8 cellular contexts compared by ENCODE assay signal in the genomic region with DNA sequence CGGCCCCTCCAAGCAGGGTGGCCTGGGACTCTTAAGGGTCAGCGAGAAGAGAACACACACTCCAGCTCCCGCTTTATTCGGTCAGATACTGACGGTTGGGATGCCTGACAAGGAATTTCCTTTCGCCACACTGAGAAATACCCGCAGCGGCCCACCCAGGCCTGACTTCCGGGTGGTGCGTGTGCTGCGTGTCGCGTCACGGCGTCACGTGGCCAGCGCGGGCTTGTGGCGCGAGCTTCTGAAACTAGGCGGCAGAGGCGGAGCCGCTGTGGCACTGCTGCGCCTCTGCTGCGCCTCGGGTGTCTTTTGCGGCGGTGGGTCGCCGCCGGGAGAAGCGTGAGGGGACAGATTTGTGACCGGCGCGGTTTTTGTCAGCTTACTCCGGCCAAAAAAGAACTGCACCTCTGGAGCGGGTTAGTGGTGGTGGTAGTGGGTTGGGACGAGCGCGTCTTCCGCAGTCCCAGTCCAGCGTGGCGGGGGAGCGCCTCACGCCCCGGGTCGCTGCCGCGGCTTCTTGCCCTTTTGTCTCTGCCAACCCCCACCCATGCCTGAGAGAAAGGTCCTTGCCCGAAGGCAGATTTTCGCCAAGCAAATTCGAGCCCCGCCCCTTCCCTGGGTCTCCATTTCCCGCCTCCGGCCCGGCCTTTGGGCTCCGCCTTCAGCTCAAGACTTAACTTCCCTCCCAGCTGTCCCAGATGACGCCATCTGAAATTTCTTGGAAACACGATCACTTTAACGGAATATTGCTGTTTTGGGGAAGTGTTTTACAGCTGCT. TPM values are rescaled to one million over a fixed set of nuclear protein-coding genes. Genes with fewer than 3 reads are reported as not detected.
DNase-seq lines count a peak whose midpoint lies in the region; ATAC-seq and TF ChIP-seq lines count a peak whose summit lies in the region.

A gene with protein sequence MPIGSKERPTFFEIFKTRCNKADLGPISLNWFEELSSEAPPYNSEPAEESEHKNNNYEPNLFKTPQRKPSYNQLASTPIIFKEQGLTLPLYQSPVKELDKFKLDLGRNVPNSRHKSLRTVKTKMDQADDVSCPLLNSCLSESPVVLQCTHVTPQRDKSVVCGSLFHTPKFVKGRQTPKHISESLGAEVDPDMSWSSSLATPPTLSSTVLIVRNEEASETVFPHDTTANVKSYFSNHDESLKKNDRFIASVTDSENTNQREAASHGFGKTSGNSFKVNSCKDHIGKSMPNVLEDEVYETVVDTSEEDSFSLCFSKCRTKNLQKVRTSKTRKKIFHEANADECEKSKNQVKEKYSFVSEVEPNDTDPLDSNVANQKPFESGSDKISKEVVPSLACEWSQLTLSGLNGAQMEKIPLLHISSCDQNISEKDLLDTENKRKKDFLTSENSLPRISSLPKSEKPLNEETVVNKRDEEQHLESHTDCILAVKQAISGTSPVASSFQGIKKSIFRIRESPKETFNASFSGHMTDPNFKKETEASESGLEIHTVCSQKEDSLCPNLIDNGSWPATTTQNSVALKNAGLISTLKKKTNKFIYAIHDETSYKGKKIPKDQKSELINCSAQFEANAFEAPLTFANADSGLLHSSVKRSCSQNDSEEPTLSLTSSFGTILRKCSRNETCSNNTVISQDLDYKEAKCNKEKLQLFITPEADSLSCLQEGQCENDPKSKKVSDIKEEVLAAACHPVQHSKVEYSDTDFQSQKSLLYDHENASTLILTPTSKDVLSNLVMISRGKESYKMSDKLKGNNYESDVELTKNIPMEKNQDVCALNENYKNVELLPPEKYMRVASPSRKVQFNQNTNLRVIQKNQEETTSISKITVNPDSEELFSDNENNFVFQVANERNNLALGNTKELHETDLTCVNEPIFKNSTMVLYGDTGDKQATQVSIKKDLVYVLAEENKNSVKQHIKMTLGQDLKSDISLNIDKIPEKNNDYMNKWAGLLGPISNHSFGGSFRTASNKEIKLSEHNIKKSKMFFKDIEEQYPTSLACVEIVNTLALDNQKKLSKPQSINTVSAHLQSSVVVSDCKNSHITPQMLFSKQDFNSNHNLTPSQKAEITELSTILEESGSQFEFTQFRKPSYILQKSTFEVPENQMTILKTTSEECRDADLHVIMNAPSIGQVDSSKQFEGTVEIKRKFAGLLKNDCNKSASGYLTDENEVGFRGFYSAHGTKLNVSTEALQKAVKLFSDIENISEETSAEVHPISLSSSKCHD (N-terminal part only) (plus strand): TSS at position 254 of the 775 bp plus-strand sequence. CDS start 953 bp downstream, outside the sequence.
A gene with protein sequence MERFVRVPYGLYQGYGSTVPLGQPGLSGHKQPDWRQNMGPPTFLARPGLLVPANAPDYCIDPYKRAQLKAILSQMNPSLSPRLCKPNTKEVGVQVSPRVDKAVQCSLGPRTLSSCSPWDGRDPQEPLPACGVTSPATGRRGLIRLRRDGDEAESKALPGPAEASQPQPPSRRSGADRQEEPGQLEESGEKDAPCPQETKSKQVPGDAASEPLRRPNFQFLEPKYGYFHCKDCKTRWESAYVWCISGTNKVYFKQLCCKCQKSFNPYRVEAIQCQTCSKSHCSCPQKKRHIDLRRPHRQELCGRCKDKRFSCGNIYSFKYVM (minus strand): TSS at position 109 of the 775 bp plus-strand sequence. CDS start 3,438 bp downstream, outside the sequence.

- peak within 1 kb of the TSS; percentile 93 to 96 for H3K4me3 Mint-ChIP-seq in CD14-positive monocyte
- peak within 1 kb of the TSS; percentile 95 for H3K4me3 Mint-ChIP-seq in activated CD4-positive, alpha-beta memory T cell treated with anti-CD3 and anti-CD28 coated beads, Interleukin-2, amount 10 ng/mL, durations not matched to agents 7 days and 5 days

- peaks cover 3 to 6% of the 10 kb centered on the region in 2 donors for H3K36me3 Mint-ChIP-seq in CD14-positive monocyte
- H3K36me3 Mint-ChIP-seq in activated CD4-positive, alpha-beta memory T cell treated with anti-CD3 and anti-CD28 coated beads, Interleukin-2, amount 10 ng/mL, durations not matched to agents 7 days and 5 days (ENCODE audit: low read depth) = peaks cover 25% of the 10 kb centered on the region

- CTCF ChIA-PET in activated CD4-positive, alpha-beta memory T cell treated with anti-CD3 and anti-CD28 coated beads, Interleukin-2, amount 10 ng/mL, durations not matched to agents 7 days and 5 days (lab: Charles Lee) = interaction anchor here (0.8 to 3.4 kb wide), 11 partner anchors 8 to 406 kb away, joined by 3 to 17 read pairs (median 4); no protein-coding TSS in a partner anchor

- ATAC-seq in GM19328 (IDR thresholded peaks at IDR 0.05; ENCODE audit: unreplicated experiment) = peak; percentile 92
- peak; percentile 92 for ATAC-seq in HG03460 (IDR thresholded peaks at IDR 0.05; ENCODE audit: unreplicated experiment)
- ATAC-seq in lower lobe of right lung = peak; percentile 98 to 99

- H3K27ac Mint-ChIP-seq in CD14-positive monocyte = peak within 1 kb of the TSS; percentile 99 to 100 (median 100)
- peak within 1 kb of the TSS; percentile 98 for H3K27ac Mint-ChIP-seq in activated CD4-positive, alpha-beta memory T cell treated with anti-CD3 and anti-CD28 coated beads, Interleukin-2, amount 10 ng/mL, durations not matched to agents 7 days and 5 days

- H3K9me3 ChIP-seq in duodenal mucosa (ENCODE audit: control insufficient read depth in 1 of 2, low read length in 2 of 2) (no peaks in the 10 kb centered on the region), lower lobe of right lung (no peaks in the 10 kb centered on the region)

- peak within 1 kb of the TSS; percentile 95 for H3K27ac ChIP-seq in duodenal mucosa (ENCODE audit: low read depth, low read length)
- H3K27ac ChIP-seq in lower lobe of right lung = peak within 1 kb of the TSS; percentile 97

- DNase-seq in CD14-positive monocyte (ENCODE audit: low spot score) (peak; percentile 90), NCI-H82 treated with DMSO at 0.1 percent for 48 hours (lab: John Stamatoyannopoulos, UW; ENCODE audit: unreplicated experiment) (peak; percentile 59), lower lobe of right lung (peak; percentile 96)
- peak; percentile 92 for DNase-seq in activated CD4-positive, alpha-beta memory T cell treated with anti-CD3 and anti-CD28 coated beads, Interleukin-2, amount 10 ng/mL, durations not matched to agents 7 days and 5 days
- DNase-seq in stimulated activated CD4-positive, alpha-beta T cell treated with anti-CD3 and anti-CD28 coated beads, Interleukin-4, amount 100 ng/mL, for 48 hours (ENCODE audit: low read depth in 2 of 2) = peak; percentile 77 to 86

- H3K9me3 Mint-ChIP-seq in CD14-positive monocyte = peaks cover 0 to 3% (median 0%) of the 10 kb centered on the region in 7 donors
- no peaks in the 10 kb centered on the region for H3K9me3 Mint-ChIP-seq in activated CD4-positive, alpha-beta memory T cell treated with anti-CD3 and anti-CD28 coated beads, Interleukin-2, amount 10 ng/mL, durations not matched to agents 7 days and 5 days

- intact Hi-C loops in CD14-positive monocyte (cut with micrococcal nuclease) = loop anchor here in 1 of 2 donors (10.0 kb wide), 2 partner anchors 109 to 1229 kb away; partner anchors contain the start of gene N4BP2L1
- intact Hi-C loops in lower lobe of right lung (cut with DNase I) = loop anchor here (10.0 kb wide), 1 partner anchor 401 kb away; no protein-coding TSS in a partner anchor

- H3K27me3 ChIP-seq in duodenal mucosa (ENCODE audit: control insufficient read depth in 1 of 2, insufficient read depth in 2 of 2, low read length in 2 of 2) (no peaks in the 10 kb centered on the region), lower lobe of right lung (ENCODE audit: low read depth) (no peaks in the 10 kb centered on the region)

- peak within 1 kb of the TSS; percentile 94 to 95 for H3K9ac ChIP-seq in duodenal mucosa (ENCODE audit: low read depth in 1 of 2, low read length in 2 of 2)

- H3K36me3 ChIP-seq in duodenal mucosa (ENCODE audit: control insufficient read depth in 1 of 2, insufficient read depth in 2 of 2, low read length in 2 of 2) = peaks cover 0 to 3% of the 10 kb centered on the region in 2 donors
- H3K36me3 ChIP-seq in lower lobe of right lung = no peaks in the 10 kb centered on the region

- H3K4me3 ChIP-seq in duodenal mucosa (ENCODE audit: low read depth in 1 of 2, low read length in 2 of 2) (peak within 1 kb of the TSS; percentile 82 to 99), lower lobe of right lung (peak within 1 kb of the TSS; percentile 91)

- H3K4me1 Mint-ChIP-seq in CD14-positive monocyte = peaks cover 25% of the 10 kb centered on the region
- H3K4me1 Mint-ChIP-seq in activated CD4-positive, alpha-beta memory T cell treated with anti-CD3 and anti-CD28 coated beads, Interleukin-2, amount 10 ng/mL, durations not matched to agents 7 days and 5 days = peaks cover 43% of the 10 kb centered on the region

- POLR2A ChIA-PET in activated CD4-positive, alpha-beta memory T cell treated with anti-CD3 and anti-CD28 coated beads, Interleukin-2, amount 10 ng/mL, durations not matched to agents 7 days and 5 days (lab: Charles Lee) = interaction anchor here (0.6 to 5.2 kb wide), 68 partner anchors 8 to 1698 kb away, joined by 3 to 121 read pairs (median 4); partner anchors contain the start of genes FRY, N4BP2L1, N4BP2L2 and PDS5B

- H3K4me1 ChIP-seq in duodenal mucosa (ENCODE audit: control insufficient read depth in 1 of 2, insufficient read depth in 2 of 2, low read length in 2 of 2) = peaks cover 0 to 13% of the 10 kb centered on the region in 2 donors
- H3K4me1 ChIP-seq in lower lobe of right lung = no peaks in the 10 kb centered on the region

- peaks cover 0 to 3% (median 0%) of the 10 kb centered on the region in 3 donors for H3K27me3 Mint-ChIP-seq in CD14-positive monocyte (ENCODE audit: low read depth in 3 of 3)
- no peaks in the 10 kb centered on the region for H3K27me3 Mint-ChIP-seq in activated CD4-positive, alpha-beta memory T cell treated with anti-CD3 and anti-CD28 coated beads, Interleukin-2, amount 10 ng/mL, durations not matched to agents 7 days and 5 days

- no peak for TF ChIP-seq CTCF in CD14-positive monocyte (IDR thresholded peaks at IDR 0.05)
- peak; percentile 6 for TF ChIP-seq CTCF in lower lobe of right lung (IDR thresholded peaks at IDR 0.05)

RNA-seq across cellular contexts. Expression of the first gene that starts in this region (rescaled TPM):
- polyA plus RNA-seq in CD14-positive monocyte = under 1 TPM; 0.36 TPM
- total RNA-seq in activated CD4-positive, alpha-beta memory T cell treated with anti-CD3 and anti-CD28 coated beads, Interleukin-2, amount 10 ng/mL, durations not matched to agents 7 days and 5 days = 10 to 100 TPM; 18.3 to 23.6 TPM
- total RNA-seq in lower lobe of right lung = 2.4 TPM

RNA-seq across cellular contexts. Expression of the second gene that starts in this region (rescaled TPM):
- polyA plus RNA-seq in CD14-positive monocyte = not detected
- total RNA-seq in activated CD4-positive, alpha-beta memory T cell treated with anti-CD3 and anti-CD28 coated beads, Interleukin-2, amount 10 ng/mL, durations not matched to agents 7 days and 5 days = not detected
- not detected for total RNA-seq in lower lobe of right lung

Comparison
In these comparisons a context has a peak if more than half of its experiments do, and no peak if none do; other contexts are left out.
1. Peak in every context shown above with its lines: DNase-seq, ATAC-seq, H3K4me3 ChIP-seq and H3K27ac ChIP-seq.
2. Peak in DNase-seq in CD14-positive monocyte; RNA of the genes that start here not detected or under 1 TPM.